In the genomic region with DNA sequence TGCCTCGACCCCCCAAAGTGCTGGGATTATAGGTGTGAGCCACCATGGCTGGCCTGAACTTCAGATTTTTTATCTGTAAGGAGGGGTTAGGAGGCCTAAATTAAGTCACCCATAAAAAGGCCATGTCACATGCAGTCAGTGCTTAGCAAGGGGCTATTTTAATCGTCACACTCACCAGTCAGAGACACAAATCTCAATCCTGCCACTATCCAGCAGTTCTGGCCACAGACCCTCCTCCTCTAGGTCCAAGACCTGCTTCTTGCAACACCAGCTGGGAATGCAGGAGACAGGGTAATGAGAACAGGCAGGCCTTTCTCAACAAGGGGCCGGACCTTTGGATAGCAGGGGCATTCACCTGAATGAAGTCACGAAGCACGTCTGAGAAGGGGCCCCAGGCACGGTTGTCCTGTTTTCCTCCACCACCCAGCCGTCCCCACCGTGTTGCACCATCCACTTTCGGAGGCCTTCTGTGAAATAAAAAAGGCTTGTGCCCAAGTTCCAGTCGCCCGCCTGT, we compare ENCODE assay signal across 1 cellular context.
TF ChIP-seq lines count a peak whose summit lies in the region.

No MANE protein-coding gene starts in this region.

TF ChIP-seq in HepG2, 621 proteins besides CTCF, POLR2A, EP300 and RAD21 (continues in another document):
- TF ChIP-seq CENPT (CRISPR knock-in tag; IDR thresholded peaks at IDR 0.05; ENCODE audit: low read depth) (no peak), IRX3 (CRISPR knock-in tag; IDR thresholded peaks at IDR 0.05; ENCODE audit: borderline replicate concordance, low read depth) (no peak), ZNF563 (CRISPR knock-in tag; IDR thresholded peaks at IDR 0.05) (no peak), ZNF180 (CRISPR knock-in tag; IDR thresholded peaks at IDR 0.05; ENCODE audit: borderline replicate concordance, low read depth) (no peak), ZFP1 (CRISPR knock-in tag; IDR thresholded peaks at IDR 0.05) (no peak), CBFB (CRISPR knock-in tag; IDR thresholded peaks at IDR 0.05) (no peak), POLR2G (IDR thresholded peaks at IDR 0.05; ENCODE audit: low read depth, low read length) (no peak), ZNF720 (CRISPR knock-in tag; IDR thresholded peaks at IDR 0.05) (no peak), ZBTB1 (CRISPR knock-in tag; IDR thresholded peaks at IDR 0.05; ENCODE audit: borderline replicate concordance) (no peak), MBNL3 (CRISPR knock-in tag; conservative IDR thresholded peaks at IDR 0.05) (no peak), HNF4G (IDR thresholded peaks at IDR 0.05; ENCODE audit: borderline replicate concordance, low read depth, low read length) (no peak), HNF4G (CRISPR knock-in tag; IDR thresholded peaks at IDR 0.05; ENCODE audit: borderline replicate concordance, low read depth) (no peak), TAF15 (IDR thresholded peaks at IDR 0.05; ENCODE audit: low read depth, low read length, poor library complexity, severe bottlenecking) (no peak), ZNF510 (CRISPR knock-in tag; IDR thresholded peaks at IDR 0.05; ENCODE audit: low read depth) (0 out of 2 replicates have a peak, but pooled peaks have one; percentile 67), ZNF839 (CRISPR knock-in tag; IDR thresholded peaks at IDR 0.05; ENCODE audit: borderline replicate concordance) (no peak), ZFP62 (CRISPR knock-in tag; IDR thresholded peaks at IDR 0.05) (no peak), ZNF780A (CRISPR knock-in tag; IDR thresholded peaks at IDR 0.05) (no peak), CEBPB (IDR thresholded peaks at IDR 0.05; ENCODE audit: borderline replicate concordance, low read depth, low read length) (peak; percentile 78), MAZ (IDR thresholded peaks at IDR 0.05; ENCODE audit: borderline replicate concordance, low read depth, low read length) (no peak), MAZ (CRISPR knock-in tag; IDR thresholded peaks at IDR 0.05; ENCODE audit: low read depth) (peak; percentile 17; the same call in 1 of the 2 replicates), ZNF75D (CRISPR knock-in tag; IDR thresholded peaks at IDR 0.05; ENCODE audit: borderline replicate concordance) (no peak), KLF15 (CRISPR knock-in tag; IDR thresholded peaks at IDR 0.05; ENCODE audit: borderline replicate concordance) (no peak), ZNF17 (CRISPR knock-in tag; IDR thresholded peaks at IDR 0.05) (no peak), ZC3H4 (CRISPR knock-in tag; IDR thresholded peaks at IDR 0.05; ENCODE audit: borderline replicate concordance) (no peak), ZNF253 (CRISPR knock-in tag; IDR thresholded peaks at IDR 0.05; ENCODE audit: borderline replicate concordance) (no peak), ONECUT2 (CRISPR knock-in tag; IDR thresholded peaks at IDR 0.05) (no peak), IKZF1 (IDR thresholded peaks at IDR 0.05) (no peak), NR1H2 (CRISPR knock-in tag; IDR thresholded peaks at IDR 0.05; ENCODE audit: borderline replicate concordance, low read depth) (no peak), ARNTL (CRISPR knock-in tag; IDR thresholded peaks at IDR 0.05) (no peak), ZNF33B (CRISPR knock-in tag; IDR thresholded peaks at IDR 0.05) (no peak), BCL6 (CRISPR knock-in tag; IDR thresholded peaks at IDR 0.05) (no peak), KDM5B (CRISPR knock-in tag; IDR thresholded peaks at IDR 0.05; ENCODE audit: borderline replicate concordance) (no peak; the same call in 1 of the 2 replicates), HOXA3 (CRISPR knock-in tag; IDR thresholded peaks at IDR 0.05) (peak; percentile 66; the same call in 1 of the 2 replicates), SP140L (CRISPR knock-in tag; IDR thresholded peaks at IDR 0.05; ENCODE audit: borderline replicate concordance) (no peak), SOX5 (CRISPR knock-in tag; IDR thresholded peaks at IDR 0.05; ENCODE audit: borderline replicate concordance) (peak; percentile 8; the same call in 1 of the 2 replicates), HES4 (CRISPR knock-in tag; IDR thresholded peaks at IDR 0.05; ENCODE audit: borderline replicate concordance) (peak; percentile 17; the same call in 1 of the 2 replicates), ZNF235 (CRISPR knock-in tag; IDR thresholded peaks at IDR 0.05; ENCODE audit: borderline replicate concordance) (no peak), ZMAT3 (CRISPR knock-in tag; conservative IDR thresholded peaks at IDR 0.05) (peak; percentile 30; the same call in 1 of the 2 replicates), STAG1 (CRISPR knock-in tag; IDR thresholded peaks at IDR 0.05) (no peak), ZNF660 (CRISPR knock-in tag; IDR thresholded peaks at IDR 0.05; ENCODE audit: borderline replicate concordance, low read depth) (no peak; the same call in 1 of the 2 replicates), FOSL1 (CRISPR knock-in tag; IDR thresholded peaks at IDR 0.05; ENCODE audit: borderline replicate concordance) (no peak), RFXANK (CRISPR knock-in tag; IDR thresholded peaks at IDR 0.05) (no peak), U2AF2 (IDR thresholded peaks at IDR 0.05; ENCODE audit: low read depth, low read length) (no peak), ZNF430 (CRISPR knock-in tag; IDR thresholded peaks at IDR 0.05) (0 out of 2 replicates have a peak, but pooled peaks have one; percentile 33), ZNF264 (CRISPR knock-in tag; IDR thresholded peaks at IDR 0.05) (no peak)
- TF ChIP-seq, protein P1, sequence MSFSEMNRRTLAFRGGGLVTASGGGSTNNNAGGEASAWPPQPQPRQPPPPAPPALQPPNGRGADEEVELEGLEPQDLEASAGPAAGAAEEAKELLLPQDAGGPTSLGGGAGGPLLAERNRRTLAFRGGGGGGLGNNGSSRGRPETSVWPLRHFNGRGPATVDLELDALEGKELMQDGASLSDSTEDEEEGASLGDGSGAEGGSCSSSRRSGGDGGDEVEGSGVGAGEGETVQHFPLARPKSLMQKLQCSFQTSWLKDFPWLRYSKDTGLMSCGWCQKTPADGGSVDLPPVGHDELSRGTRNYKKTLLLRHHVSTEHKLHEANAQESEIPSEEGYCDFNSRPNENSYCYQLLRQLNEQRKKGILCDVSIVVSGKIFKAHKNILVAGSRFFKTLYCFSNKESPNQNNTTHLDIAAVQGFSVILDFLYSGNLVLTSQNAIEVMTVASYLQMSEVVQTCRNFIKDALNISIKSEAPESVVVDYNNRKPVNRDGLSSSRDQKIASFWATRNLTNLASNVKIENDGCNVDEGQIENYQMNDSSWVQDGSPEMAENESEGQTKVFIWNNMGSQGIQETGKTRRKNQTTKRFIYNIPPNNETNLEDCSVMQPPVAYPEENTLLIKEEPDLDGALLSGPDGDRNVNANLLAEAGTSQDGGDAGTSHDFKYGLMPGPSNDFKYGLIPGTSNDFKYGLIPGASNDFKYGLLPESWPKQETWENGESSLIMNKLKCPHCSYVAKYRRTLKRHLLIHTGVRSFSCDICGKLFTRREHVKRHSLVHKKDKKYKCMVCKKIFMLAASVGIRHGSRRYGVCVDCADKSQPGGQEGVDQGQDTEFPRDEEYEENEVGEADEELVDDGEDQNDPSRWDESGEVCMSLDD (CRISPR knock-in tag; IDR thresholded peaks at IDR 0.05; ENCODE audit: borderline replicate concordance): no peak
- TF ChIP-seq, protein P2, sequence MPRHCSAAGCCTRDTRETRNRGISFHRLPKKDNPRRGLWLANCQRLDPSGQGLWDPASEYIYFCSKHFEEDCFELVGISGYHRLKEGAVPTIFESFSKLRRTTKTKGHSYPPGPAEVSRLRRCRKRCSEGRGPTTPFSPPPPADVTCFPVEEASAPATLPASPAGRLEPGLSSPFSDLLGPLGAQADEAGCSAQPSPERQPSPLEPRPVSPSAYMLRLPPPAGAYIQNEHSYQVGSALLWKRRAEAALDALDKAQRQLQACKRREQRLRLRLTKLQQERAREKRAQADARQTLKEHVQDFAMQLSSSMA (CRISPR knock-in tag; IDR thresholded peaks at IDR 0.05): 0 out of 2 replicates have a peak, but pooled peaks have one; percentile 70
- TF ChIP-seq, protein P3, sequence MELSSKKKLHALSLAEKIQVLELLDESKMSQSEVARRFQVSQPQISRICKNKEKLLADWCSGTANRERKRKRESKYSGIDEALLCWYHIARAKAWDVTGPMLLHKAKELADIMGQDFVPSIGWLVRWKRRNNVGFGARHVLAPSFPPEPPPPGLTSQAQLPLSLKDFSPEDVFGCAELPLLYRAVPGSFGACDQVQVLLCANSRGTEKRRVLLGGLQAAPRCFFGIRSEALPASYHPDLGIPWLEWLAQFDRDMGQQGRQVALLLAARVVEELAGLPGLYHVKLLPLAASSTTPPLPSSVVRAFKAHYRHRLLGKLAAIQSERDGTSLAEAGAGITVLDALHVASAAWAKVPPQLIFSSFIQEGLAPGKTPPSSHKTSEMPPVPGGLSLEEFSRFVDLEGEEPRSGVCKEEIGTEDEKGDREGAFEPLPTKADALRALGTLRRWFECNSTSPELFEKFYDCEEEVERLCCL (CRISPR knock-in tag; IDR thresholded peaks at IDR 0.05; ENCODE audit: borderline replicate concordance): no peak; the same call in 1 of the 2 replicates
- TF ChIP-seq, protein P4, sequence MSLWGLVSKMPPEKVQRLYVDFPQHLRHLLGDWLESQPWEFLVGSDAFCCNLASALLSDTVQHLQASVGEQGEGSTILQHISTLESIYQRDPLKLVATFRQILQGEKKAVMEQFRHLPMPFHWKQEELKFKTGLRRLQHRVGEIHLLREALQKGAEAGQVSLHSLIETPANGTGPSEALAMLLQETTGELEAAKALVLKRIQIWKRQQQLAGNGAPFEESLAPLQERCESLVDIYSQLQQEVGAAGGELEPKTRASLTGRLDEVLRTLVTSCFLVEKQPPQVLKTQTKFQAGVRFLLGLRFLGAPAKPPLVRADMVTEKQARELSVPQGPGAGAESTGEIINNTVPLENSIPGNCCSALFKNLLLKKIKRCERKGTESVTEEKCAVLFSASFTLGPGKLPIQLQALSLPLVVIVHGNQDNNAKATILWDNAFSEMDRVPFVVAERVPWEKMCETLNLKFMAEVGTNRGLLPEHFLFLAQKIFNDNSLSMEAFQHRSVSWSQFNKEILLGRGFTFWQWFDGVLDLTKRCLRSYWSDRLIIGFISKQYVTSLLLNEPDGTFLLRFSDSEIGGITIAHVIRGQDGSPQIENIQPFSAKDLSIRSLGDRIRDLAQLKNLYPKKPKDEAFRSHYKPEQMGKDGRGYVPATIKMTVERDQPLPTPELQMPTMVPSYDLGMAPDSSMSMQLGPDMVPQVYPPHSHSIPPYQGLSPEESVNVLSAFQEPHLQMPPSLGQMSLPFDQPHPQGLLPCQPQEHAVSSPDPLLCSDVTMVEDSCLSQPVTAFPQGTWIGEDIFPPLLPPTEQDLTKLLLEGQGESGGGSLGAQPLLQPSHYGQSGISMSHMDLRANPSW (CRISPR knock-in tag; IDR thresholded peaks at IDR 0.05; ENCODE audit: borderline replicate concordance): no peak
- TF ChIP-seq, protein P5, sequence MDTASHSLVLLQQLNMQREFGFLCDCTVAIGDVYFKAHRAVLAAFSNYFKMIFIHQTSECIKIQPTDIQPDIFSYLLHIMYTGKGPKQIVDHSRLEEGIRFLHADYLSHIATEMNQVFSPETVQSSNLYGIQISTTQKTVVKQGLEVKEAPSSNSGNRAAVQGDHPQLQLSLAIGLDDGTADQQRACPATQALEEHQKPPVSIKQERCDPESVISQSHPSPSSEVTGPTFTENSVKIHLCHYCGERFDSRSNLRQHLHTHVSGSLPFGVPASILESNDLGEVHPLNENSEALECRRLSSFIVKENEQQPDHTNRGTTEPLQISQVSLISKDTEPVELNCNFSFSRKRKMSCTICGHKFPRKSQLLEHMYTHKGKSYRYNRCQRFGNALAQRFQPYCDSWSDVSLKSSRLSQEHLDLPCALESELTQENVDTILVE (CRISPR knock-in tag; IDR thresholded peaks at IDR 0.05): no peak
- TF ChIP-seq, protein P6, sequence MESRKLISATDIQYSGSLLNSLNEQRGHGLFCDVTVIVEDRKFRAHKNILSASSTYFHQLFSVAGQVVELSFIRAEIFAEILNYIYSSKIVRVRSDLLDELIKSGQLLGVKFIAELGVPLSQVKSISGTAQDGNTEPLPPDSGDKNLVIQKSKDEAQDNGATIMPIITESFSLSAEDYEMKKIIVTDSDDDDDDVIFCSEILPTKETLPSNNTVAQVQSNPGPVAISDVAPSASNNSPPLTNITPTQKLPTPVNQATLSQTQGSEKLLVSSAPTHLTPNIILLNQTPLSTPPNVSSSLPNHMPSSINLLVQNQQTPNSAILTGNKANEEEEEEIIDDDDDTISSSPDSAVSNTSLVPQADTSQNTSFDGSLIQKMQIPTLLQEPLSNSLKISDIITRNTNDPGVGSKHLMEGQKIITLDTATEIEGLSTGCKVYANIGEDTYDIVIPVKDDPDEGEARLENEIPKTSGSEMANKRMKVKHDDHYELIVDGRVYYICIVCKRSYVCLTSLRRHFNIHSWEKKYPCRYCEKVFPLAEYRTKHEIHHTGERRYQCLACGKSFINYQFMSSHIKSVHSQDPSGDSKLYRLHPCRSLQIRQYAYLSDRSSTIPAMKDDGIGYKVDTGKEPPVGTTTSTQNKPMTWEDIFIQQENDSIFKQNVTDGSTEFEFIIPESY (CRISPR knock-in tag; IDR thresholded peaks at IDR 0.05): no peak
- TF ChIP-seq, protein P7, sequence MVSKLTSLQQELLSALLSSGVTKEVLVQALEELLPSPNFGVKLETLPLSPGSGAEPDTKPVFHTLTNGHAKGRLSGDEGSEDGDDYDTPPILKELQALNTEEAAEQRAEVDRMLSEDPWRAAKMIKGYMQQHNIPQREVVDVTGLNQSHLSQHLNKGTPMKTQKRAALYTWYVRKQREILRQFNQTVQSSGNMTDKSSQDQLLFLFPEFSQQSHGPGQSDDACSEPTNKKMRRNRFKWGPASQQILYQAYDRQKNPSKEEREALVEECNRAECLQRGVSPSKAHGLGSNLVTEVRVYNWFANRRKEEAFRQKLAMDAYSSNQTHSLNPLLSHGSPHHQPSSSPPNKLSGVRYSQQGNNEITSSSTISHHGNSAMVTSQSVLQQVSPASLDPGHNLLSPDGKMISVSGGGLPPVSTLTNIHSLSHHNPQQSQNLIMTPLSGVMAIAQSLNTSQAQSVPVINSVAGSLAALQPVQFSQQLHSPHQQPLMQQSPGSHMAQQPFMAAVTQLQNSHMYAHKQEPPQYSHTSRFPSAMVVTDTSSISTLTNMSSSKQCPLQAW (CRISPR knock-in tag; IDR thresholded peaks at IDR 0.05): no peak; the same call in 1 of the 2 replicates
- TF ChIP-seq, protein P8, sequence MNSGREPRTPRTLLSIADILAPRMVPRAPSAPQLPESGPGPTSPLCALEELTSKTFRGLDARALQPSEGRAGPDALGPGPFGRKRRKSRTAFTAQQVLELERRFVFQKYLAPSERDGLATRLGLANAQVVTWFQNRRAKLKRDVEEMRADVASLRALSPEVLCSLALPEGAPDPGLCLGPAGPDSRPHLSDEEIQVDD (CRISPR knock-in tag; IDR thresholded peaks at IDR 0.05; ENCODE audit: borderline replicate concordance): no peak
- TF ChIP-seq, protein P9, sequence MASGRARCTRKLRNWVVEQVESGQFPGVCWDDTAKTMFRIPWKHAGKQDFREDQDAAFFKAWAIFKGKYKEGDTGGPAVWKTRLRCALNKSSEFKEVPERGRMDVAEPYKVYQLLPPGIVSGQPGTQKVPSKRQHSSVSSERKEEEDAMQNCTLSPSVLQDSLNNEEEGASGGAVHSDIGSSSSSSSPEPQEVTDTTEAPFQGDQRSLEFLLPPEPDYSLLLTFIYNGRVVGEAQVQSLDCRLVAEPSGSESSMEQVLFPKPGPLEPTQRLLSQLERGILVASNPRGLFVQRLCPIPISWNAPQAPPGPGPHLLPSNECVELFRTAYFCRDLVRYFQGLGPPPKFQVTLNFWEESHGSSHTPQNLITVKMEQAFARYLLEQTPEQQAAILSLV (CRISPR knock-in tag; IDR thresholded peaks at IDR 0.05; ENCODE audit: borderline replicate concordance): no peak
